ENCODE assay signal across 11 cellular contexts in genomic region chr2:207467716-207468347, GRCh38.
DNase-seq lines count a peak whose midpoint lies in the region; ATAC-seq and TF ChIP-seq lines count a peak whose summit lies in the region.
"Had no signal": no experiment of that assay in that cellular context is flagged by ENCODE, and none has a peak within 500 bp of the region (broad histone marks: within the 10 kb centered on the region; RNA-seq: fewer than 3 reads in every experiment).

No MANE protein-coding gene starts in this region.

- POLR2A ChIA-PET in IMR-90 (lab: Charles Lee; ENCODE audit: unreplicated experiment) = no interaction called here
- POLR2A ChIA-PET in CD4-positive, alpha-beta memory T cell (lab: Charles Lee; ENCODE audit: partially characterized antibody) = no interaction called here

- BruUV-seq in IMR-90 (replicated peaks; lab: Mats Ljungman, UMichigan) = no TSS peak

- H2AK9ac ChIP-seq in IMR-90 (replicated peaks; ENCODE audit: low read depth, low read length, poor library complexity) = no peak overlapping the region

- ATAC-seq in GM19395 (IDR thresholded peaks at IDR 0.05; ENCODE audit: unreplicated experiment) (peak; percentile 69), IMR-90 (ENCODE audit: low read depth) (peak; percentile 71), HG03460 (IDR thresholded peaks at IDR 0.05; ENCODE audit: unreplicated experiment) (no peak)
- ATAC-seq: sciatic nerve, T-helper 17 cell had no signal

- DNase-seq in AG08396 (ENCODE audit: low spot score) (peak; percentile 47), IMR-90 (peak; percentile 91), fibroblast of pulmonary artery (ENCODE audit: low read depth) (peak; percentile 76), D341Med (ENCODE audit: low spot score) (no peak), NCI-H128 (lab: John Stamatoyannopoulos, UW; ENCODE audit: unreplicated experiment) (no peak)
- no peak for DNase-seq in CD4-positive, alpha-beta memory T cell
- DNase-seq: NCI-H1436 treated with DMSO at 0.1 percent for 48 hours, T-helper 17 cell had no signal

- in situ Hi-C loops in IMR-90 (cut with MboI; ENCODE audit: low sequenced_read_pairs) = no loop called here

- H2BK15ac ChIP-seq in IMR-90 (ENCODE audit: low read depth, low read length) = peak overlapping the region; percentile 98

- peak overlapping the region; percentile 95 for H3K18ac ChIP-seq in IMR-90 (ENCODE audit: low read depth, low read length)

- no peaks in the 10 kb centered on the region for H3K9me3 Mint-ChIP-seq in CD4-positive, alpha-beta memory T cell

- WGBS in IMR-90 (ENCODE audit: extremely low coverage in 2 of 2, insufficient read length in 1 of 2), 2 experiments = no CpG with 5 or more reads among the region's 6 CpGs

- H2BK120ac ChIP-seq in IMR-90 (ENCODE audit: low read depth, low read length) = peak overlapping the region; percentile 78

- peaks cover 6% of the 10 kb centered on the region; the same call in 1 of the 2 replicates for H3K9me1 ChIP-seq in IMR-90 (ENCODE audit: insufficient read depth, low read length)

- H3K79me1 ChIP-seq in IMR-90 (ENCODE audit: low read depth in 1 of 2, low read length in 2 of 2) = peaks cover 0 to 7% of the 10 kb centered on the region in 2 experiments; a peak in 1 of 4 replicates

- H3K14ac ChIP-seq in IMR-90 (replicated peaks; ENCODE audit: low read depth, low read length) = peak overlapping the region; percentile 77

- H3K4ac ChIP-seq in IMR-90 (ENCODE audit: low read depth, low read length) = peak overlapping the region; percentile 75

- peak overlapping the region in 1 of 7 donors; percentile 0 for H3K27ac Mint-ChIP-seq in CD4-positive, alpha-beta memory T cell
- H3K27ac Mint-ChIP-seq: T-helper 17 cell had no signal

- dilution Hi-C loops in IMR-90 (cut with HindIII; ENCODE audit: low sequenced_read_pairs, unreplicated experiment) = no loop called here

- H4K91ac ChIP-seq in IMR-90 (ENCODE audit: insufficient read depth, low read depth, low read length) = peak overlapping the region; percentile 75

- H3K4me2 ChIP-seq in IMR-90 (ENCODE audit: low read depth, low read length) = peak overlapping the region; percentile 17; the same call in 1 of the 2 replicates

- H4K8ac ChIP-seq in IMR-90 (ENCODE audit: low read depth in 2 of 2, low read length in 2 of 2) = peak overlapping the region; percentile 57 to 69; a peak in 2 of 4 replicates

- no peaks in the 10 kb centered on the region for H3K36me3 ChIP-seq in IMR-90 (ENCODE audit: control insufficient read depth, insufficient read depth, low read length)
- H3K36me3 ChIP-seq in CD4-positive, alpha-beta memory T cell (ENCODE audit: insufficient read depth, low read length) = no peaks in the 10 kb centered on the region

- H3K27ac ChIP-seq in IMR-90 (ENCODE audit: insufficient read depth, low read length) = peak overlapping the region; percentile 72
- H3K27ac ChIP-seq in CD4-positive, alpha-beta memory T cell (ENCODE audit: low read depth, low read length) = no peak overlapping the region

- TF ChIP-seq POLR2A in IMR-90 (IDR thresholded peaks at IDR 0.05; ENCODE audit: low read depth, low read length) = no peak

- H3K4me3 ChIP-seq in IMR-90 (ENCODE audit: insufficient read depth, low read depth, low read length) = no peak overlapping the region
- H3K4me3 ChIP-seq in fibroblast of pulmonary artery (replicated peaks; ENCODE audit: low read depth, low read length) = no peak overlapping the region
- H3K4me3 ChIP-seq in CD4-positive, alpha-beta memory T cell (ENCODE audit: low read length in 2 of 2) = no peak overlapping the region

- no peak for TF ChIP-seq CTCF in IMR-90 (conservative IDR thresholded peaks at IDR 0.05; ENCODE audit: low read depth, low read length)
- no peak for TF ChIP-seq CTCF in fibroblast of pulmonary artery (IDR thresholded peaks at IDR 0.05; ENCODE audit: low read length, missing control alignments)

- intact Hi-C loops in IMR-90 (cut with micrococcal nuclease) = no loop called here
- intact Hi-C loops in CD4-positive, alpha-beta memory T cell (cut with micrococcal nuclease) = no loop called here

- peaks cover 0 to 4% (median 1%) of the 10 kb centered on the region in 4 donors for H3K4me1 Mint-ChIP-seq in CD4-positive, alpha-beta memory T cell

- peak overlapping the region; percentile 77 for H4K5ac ChIP-seq in IMR-90 (ENCODE audit: low read depth, low read length)

- H2BK20ac ChIP-seq in IMR-90 (ENCODE audit: low read depth, low read length) = peak overlapping the region; percentile 89; the same call in 1 of the 2 replicates

- peaks cover 0 to 2% of the 10 kb centered on the region in 2 donors for H3K36me3 Mint-ChIP-seq in CD4-positive, alpha-beta memory T cell

- H3K23ac ChIP-seq in IMR-90 (ENCODE audit: low read depth, low read length) = peak overlapping the region; percentile 83

- H3K9me3 ChIP-seq in IMR-90 (ENCODE audit: control insufficient read depth, insufficient read depth, low read length) = no peaks in the 10 kb centered on the region
- no peaks in the 10 kb centered on the region for H3K9me3 ChIP-seq in CD4-positive, alpha-beta memory T cell (ENCODE audit: control insufficient read depth in 1 of 2, low read length in 2 of 2)

- H3K56ac ChIP-seq in IMR-90 (ENCODE audit: extremely low read depth, insufficient read depth, low read length) = no peak overlapping the region

- H2BK5ac ChIP-seq in IMR-90 (ENCODE audit: low read depth, low read length, poor library complexity, severe bottlenecking) = peak overlapping the region; percentile 56

- TF ChIP-seq RAD21 in IMR-90 (IDR thresholded peaks at IDR 0.05; ENCODE audit: low read length) = no peak

- H2AFZ ChIP-seq in IMR-90 (replicated peaks; ENCODE audit: low read length, poor library complexity) = no peak overlapping the region

- peaks cover 11% of the 10 kb centered on the region for H3K4me1 ChIP-seq in IMR-90 (ENCODE audit: control insufficient read depth, insufficient read depth, low read length)
- no peaks in the 10 kb centered on the region for H3K4me1 ChIP-seq in CD4-positive, alpha-beta memory T cell (ENCODE audit: insufficient read depth, low read length)

- CTCF ChIA-PET in IMR-90 (lab: Yijun Ruan, JAX) = interaction anchor here (0.6 kb wide), 1 partner anchor 20 kb away, joined by 5 read pairs; no protein-coding TSS in a partner anchor
- CTCF ChIA-PET in CD4-positive, alpha-beta memory T cell (lab: Charles Lee; ENCODE audit: partially characterized antibody) = interaction anchor here (0.9 to 3.0 kb wide), 3 partner anchors 190 to 667 kb away, joined by 3 to 14 read pairs (median 5); no protein-coding TSS in a partner anchor

- 0 out of 2 replicates have a peak overlapping the region, but pooled peaks have one; percentile 31 for H3K9ac ChIP-seq in IMR-90 (ENCODE audit: low read depth, low read length)

- no peaks in the 10 kb centered on the region for H4K20me1 ChIP-seq in IMR-90 (ENCODE audit: insufficient read depth, low read length)

- peak overlapping the region; percentile 95 for H2AK5ac ChIP-seq in IMR-90 (ENCODE audit: low read depth, low read length)

- H3K4me3 Mint-ChIP-seq in CD4-positive, alpha-beta memory T cell = no peak overlapping the region
- H3K4me3 Mint-ChIP-seq: T-helper 17 cell had no signal

- no peaks in the 10 kb centered on the region for H3K27me3 ChIP-seq in IMR-90 (ENCODE audit: control insufficient read depth, insufficient read depth, low read length)
- no peaks in the 10 kb centered on the region for H3K27me3 ChIP-seq in CD4-positive, alpha-beta memory T cell (ENCODE audit: insufficient read depth, low read length)

- peaks cover 0 to 1% of the 10 kb centered on the region in 2 donors for H3K27me3 Mint-ChIP-seq in CD4-positive, alpha-beta memory T cell

TF ChIP-seq in IMR-90, 13 proteins besides CTCF, POLR2A, EP300 and RAD21:
- TF ChIP-seq BHLHE40 (IDR thresholded peaks at IDR 0.05; ENCODE audit: low read depth, low read length) (peak; percentile 62; the same call in 1 of the 2 replicates), RCOR1 (IDR thresholded peaks at IDR 0.05; ENCODE audit: insufficient replicate concordance, low read length) (peak; percentile 21), FOS (IDR thresholded peaks at IDR 0.05; ENCODE audit: low read depth, low read length) (peak; percentile 78; the same call in 1 of the 2 replicates), CHD1 (IDR thresholded peaks at IDR 0.05; ENCODE audit: low read depth, low read length) (no peak)
TF ChIP-seq in IMR-90: peak in this region for 3.

Comparison
In these comparisons a context has a peak if more than half of its experiments do, and no peak if none do; other contexts are left out.
1. DNase-seq: peak in AG08396 (single experiment), IMR-90 (single experiment) and fibroblast of pulmonary artery (single experiment); none in D341Med (single experiment), NCI-H128 (single experiment) and CD4-positive, alpha-beta memory T cell (0 of 5).